ENCODE assay signal across 8 cellular contexts in genomic region chr3:160755776-160756304, GRCh38. TPM values are rescaled to one million over a fixed set of nuclear protein-coding genes. Genes with fewer than 3 reads are reported as not detected.
DNase-seq lines count a peak whose midpoint lies in the region; ATAC-seq and TF ChIP-seq lines count a peak whose summit lies in the region.

Gene PPM1L (plus strand): TSS chr3:160756231.

- H3K27me3 Mint-ChIP-seq in stimulated activated memory B cell treated with anti-CD40 and anti-IgM and Interleukin-4, amounts not matched to agents 10 μg/mL and 1 μg/mL and 100 μg/mL, for 72 hours, result peaks cover 15% of the 10 kb centered on the region

- peaks cover 45% of the 10 kb centered on the region for H3K4me1 Mint-ChIP-seq in stimulated activated memory B cell treated with anti-CD40 and anti-IgM and Interleukin-4, amounts not matched to agents 10 μg/mL and 1 μg/mL and 100 μg/mL, for 72 hours

- H3K27ac Mint-ChIP-seq in stimulated activated memory B cell treated with anti-CD40 and anti-IgM and Interleukin-4, amounts not matched to agents 10 μg/mL and 1 μg/mL and 100 μg/mL, for 72 hours, result peak within 1 kb of the TSS; percentile 92

- peak within 1 kb of the TSS; percentile 94 for H3K4me3 Mint-ChIP-seq in stimulated activated memory B cell treated with anti-CD40 and anti-IgM and Interleukin-4, amounts not matched to agents 10 μg/mL and 1 μg/mL and 100 μg/mL, for 72 hours

- ATAC-seq in GM18519 (IDR thresholded peaks at IDR 0.05; ENCODE audit: low FRiP score, unreplicated experiment) (peak; percentile 39), HG03060 (IDR thresholded peaks at IDR 0.05; ENCODE audit: low read depth, unreplicated experiment) (peak; percentile 50), mucosa of descending colon (peak; percentile 59)
- peak; percentile 77 for ATAC-seq in stimulated activated memory B cell treated with anti-CD40 and anti-IgM and Interleukin-4, amounts not matched to agents 10 μg/mL and 1 μg/mL and 100 μg/mL, for 72 hours

- H3K4me3 ChIP-seq in epithelial cell of esophagus (ENCODE audit: low read length) (peak within 1 kb of the TSS; percentile 80), mucosa of descending colon (peak within 1 kb of the TSS; percentile 69)

- no peaks in the 10 kb centered on the region for H3K36me3 Mint-ChIP-seq in stimulated activated memory B cell treated with anti-CD40 and anti-IgM and Interleukin-4, amounts not matched to agents 10 μg/mL and 1 μg/mL and 100 μg/mL, for 72 hours

- H3K9me3 ChIP-seq in mucosa of descending colon, result no peaks in the 10 kb centered on the region

- intact Hi-C loops in mucosa of descending colon (cut with DNase I, micrococcal nuclease), result no loop called here

- no peaks in the 10 kb centered on the region for H3K36me3 ChIP-seq in mucosa of descending colon (ENCODE audit: low read depth)

- TF ChIP-seq CTCF in epithelial cell of esophagus (IDR thresholded peaks at IDR 0.05; ENCODE audit: insufficient read depth, low read depth, low read length, missing control alignments), result no peak
- TF ChIP-seq CTCF in mucosa of descending colon (IDR thresholded peaks at IDR 0.05), result no peak

- DNase-seq in AG08395 (ENCODE audit: low spot score), result peak; percentile 27
- peak; percentile 24 for DNase-seq in NCI-H446 treated with DMSO at 0.1 percent for 48 hours (lab: John Stamatoyannopoulos, UW)
- DNase-seq in activated CD8-positive, alpha-beta memory T cell treated with anti-CD3 and anti-CD28 coated beads, Interleukin-2, amount 50 U/mL, for 4 hours, result peak; percentile 65
- DNase-seq in epithelial cell of esophagus (ENCODE audit: low read depth), result peak; percentile 54
- DNase-seq in mucosa of descending colon, result peak; percentile 49 to 81 (median 80)

- H3K4me1 ChIP-seq in mucosa of descending colon (ENCODE audit: low read depth), result peaks cover 16% of the 10 kb centered on the region

- H3K9me3 Mint-ChIP-seq in stimulated activated memory B cell treated with anti-CD40 and anti-IgM and Interleukin-4, amounts not matched to agents 10 μg/mL and 1 μg/mL and 100 μg/mL, for 72 hours, result no peaks in the 10 kb centered on the region

RNA-seq across cellular contexts. Expression of gene PPM1L, which starts in this region (rescaled TPM):
- 10 to 100 TPM; 16.2 to 47.9 (median 21.6) TPM for total RNA-seq in mucosa of descending colon

Comparison
In these comparisons a context has a peak if more than half of its experiments do, and no peak if none do; other contexts are left out.
1. Peak in every context shown above with its lines: DNase-seq, ATAC-seq and H3K4me3 ChIP-seq.
2. DNase-seq: peak in every context shown above with its lines; median percentile 80 in mucosa of descending colon; 65 in activated CD8-positive, alpha-beta memory T cell treated with anti-CD3 and anti-CD28 coated beads, Interleukin-2, amount 50 U/mL, for 4 hours; 54 in epithelial cell of esophagus; 27 in AG08395; 24 in NCI-H446 treated with DMSO at 0.1 percent for 48 hours.